23 cellular contexts compared by ENCODE assay signal in the genomic region with DNA sequence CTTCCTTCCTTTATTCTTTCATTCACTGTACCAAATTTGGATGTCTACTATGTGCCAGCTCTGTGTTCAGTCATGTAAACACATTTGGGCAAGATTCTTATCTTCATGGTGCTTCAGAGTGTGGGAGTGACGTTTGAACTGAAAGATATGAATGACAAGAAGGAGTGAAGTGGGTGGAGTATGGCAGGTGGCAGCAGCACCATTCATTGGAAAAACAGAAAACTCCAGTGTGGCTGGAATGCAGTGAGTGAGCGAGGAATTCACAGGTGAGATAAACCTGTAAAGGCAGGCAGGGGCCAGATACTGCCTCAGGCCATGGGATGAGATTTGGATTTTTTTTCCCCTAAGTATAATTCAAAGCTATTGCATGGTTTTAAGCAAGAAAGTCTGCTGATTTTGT.
A peak's percentile ranks its signal among the peaks of the same experiment; 100 is the strongest.
DNase-seq lines count a peak whose midpoint lies in the region; ATAC-seq and TF ChIP-seq lines count a peak whose summit lies in the region.
"Had no signal": no experiment of that assay in that cellular context is flagged by ENCODE, and none has a peak within 500 bp of the region (broad histone marks: within the 10 kb centered on the region; RNA-seq: fewer than 3 reads in every experiment).

No MANE protein-coding gene starts in this region.

- H3K9me3 Mint-ChIP-seq in GM23338 (no peaks in the 10 kb centered on the region), Calu3 (ENCODE audit: low read depth, unreplicated experiment) (no peaks in the 10 kb centered on the region)

- H3K4me1 ChIP-seq in GM23338 (ENCODE audit: insufficient read depth) (no peaks in the 10 kb centered on the region), foreskin keratinocyte (no peaks in the 10 kb centered on the region), trophoblast cell (ENCODE audit: control insufficient read depth in 1 of 2, insufficient read depth in 2 of 2, low read length in 2 of 2) (no peaks in the 10 kb centered on the region)
- H3K4me1 ChIP-seq: HAP-1 had no signal

- H3K36me3 Mint-ChIP-seq in GM23338 (ENCODE audit: low read depth) (no peaks in the 10 kb centered on the region), Calu3 (ENCODE audit: insufficient read depth, unreplicated experiment) (no peaks in the 10 kb centered on the region)
- H3K36me3 Mint-ChIP-seq: CD8-positive, alpha-beta memory T cell; IgD-negative memory B cell had no signal

- H2BK5ac ChIP-seq in trophoblast cell (ENCODE audit: low read depth, low read length, poor library complexity), result no peak overlapping the region

- 0 out of 2 replicates have a peak overlapping the region, but pooled peaks have one; percentile 16 for H2AFZ ChIP-seq in GM23338
- no peak overlapping the region for H2AFZ ChIP-seq in trophoblast cell (ENCODE audit: insufficient read depth, low read length, poor library complexity)
- H2AFZ ChIP-seq: GM23248 had no signal

- H3K14ac ChIP-seq in trophoblast cell (ENCODE audit: low read length), result no peak overlapping the region

- BruUV-seq in Calu3 (replicated peaks; lab: Mats Ljungman, UMichigan), result no TSS peak

- H4K20me1 ChIP-seq in GM23338 (replicated peaks; ENCODE audit: insufficient read depth), result no peaks in the 10 kb centered on the region

- H3K23ac ChIP-seq in trophoblast cell (ENCODE audit: low read length), result no peak overlapping the region

- H3K4me1 Mint-ChIP-seq in GM23338, result no peaks in the 10 kb centered on the region
- no peaks in the 10 kb centered on the region for H3K4me1 Mint-ChIP-seq in Calu3 (ENCODE audit: low read depth, unreplicated experiment)
- H3K4me1 Mint-ChIP-seq: B cell; CD8-positive, alpha-beta memory T cell; IgD-negative memory B cell had no signal

- H4K8ac ChIP-seq in trophoblast cell (ENCODE audit: low read depth, low read length), result no peak overlapping the region

- no peaks in the 10 kb centered on the region for H3K79me1 ChIP-seq in trophoblast cell (ENCODE audit: low read length)

- intact Hi-C loops in Calu3 (cut with micrococcal nuclease; ENCODE audit: unreplicated experiment), result no loop called here

- no peaks in the 10 kb centered on the region for H3F3A ChIP-seq in GM23338 (replicated peaks; ENCODE audit: low read depth)

- no peak overlapping the region for H3K18ac ChIP-seq in trophoblast cell (ENCODE audit: low read length)

- WGBS in trophoblast cell (ENCODE audit: extremely low coverage, insufficient coverage, insufficient read length), result no CpG with 5 or more reads among the region's 2 CpGs

- H3K27ac ChIP-seq in GM23338 (ENCODE audit: low read depth) (no peak overlapping the region), foreskin keratinocyte (no peak overlapping the region), trophoblast cell (ENCODE audit: low read depth, low read length) (no peak overlapping the region)
- H3K27ac ChIP-seq: C4-2B, GM23248, HL-60 had no signal

- CTCF ChIA-PET in Calu3 (lab: Charles Lee), result interaction anchor here (0.7 kb wide), 1 partner anchor 142 kb away, joined by 6 read pairs; no protein-coding TSS in a partner anchor

- no peak for TF ChIP-seq CTCF in GM23338 (conservative IDR thresholded peaks at IDR 0.05; ENCODE audit: low read depth in 2 of 2)
- no peak for TF ChIP-seq CTCF in LNCaP clone FGC (IDR thresholded peaks at IDR 0.05; ENCODE audit: control insufficient read depth, extremely low read depth, insufficient read depth)
- peak; percentile 1 for TF ChIP-seq CTCF in foreskin keratinocyte (conservative IDR thresholded peaks at IDR 0.05)
- no peak for TF ChIP-seq CTCF in Calu3 (IDR thresholded peaks at IDR 0.05; ENCODE audit: unreplicated experiment)

- DNase-seq in GM23338 (ENCODE audit: low spot score) (peak; percentile 19), LNCaP clone FGC (ENCODE audit: low read depth) (peak; percentile 48), foreskin keratinocyte (peak; percentile 38 to 71), trophoblast cell (peak; percentile 77 to 85), cerebellar nuclear complex (lab: John Stamatoyannopoulos, UW) (no peak), Calu3 (no peak), SHP77 treated with DMSO at 0.1 percent for 48 hours (lab: John Stamatoyannopoulos, UW) (no peak), AML-193 (lab: John Stamatoyannopoulos, UW) (no peak)
- DNase-seq: CD8-positive, alpha-beta memory T cell; DMS153; GM23248; NCI-H1092; NCI-H1417 treated with DMSO at 0.1 percent for 48 hours; NCI-H187; NCI-H2227 treated with DMSO at 0.1 percent for 48 hours; NCI-H526 treated with DMSO at 0.1 percent for 48 hours; RPMI8226; SHP77 had no signal

- H3K4me3 Mint-ChIP-seq in GM23338, result no peak overlapping the region
- H3K4me3 Mint-ChIP-seq in Calu3 (ENCODE audit: low read depth, unreplicated experiment), result no peak overlapping the region
- H3K4me3 Mint-ChIP-seq: B cell; CD8-positive, alpha-beta memory T cell; IgD-negative memory B cell had no signal

- H3K4me3 ChIP-seq in GM23338, result no peak overlapping the region
- H3K4me3 ChIP-seq in LNCaP clone FGC (ENCODE audit: low read depth, low read length), result no peak overlapping the region
- H3K4me3 ChIP-seq in trophoblast cell (ENCODE audit: low read depth, low read length), result no peak overlapping the region
- H3K4me3 ChIP-seq: GM23248, HAP-1 had no signal

- H3K9ac ChIP-seq in trophoblast cell (ENCODE audit: low read length), result no peak overlapping the region
- H3K9ac ChIP-seq: GM23248 had no signal

- no peak overlapping the region for H2AK5ac ChIP-seq in trophoblast cell (ENCODE audit: low read length)

- no peaks in the 10 kb centered on the region for H3K9me3 ChIP-seq in trophoblast cell (ENCODE audit: insufficient read depth, low read depth, low read length)
- H3K9me3 ChIP-seq: HAP-1 had no signal

- H3K9me2 ChIP-seq in GM23338 (ENCODE audit: insufficient read depth), result no peaks in the 10 kb centered on the region

- H3K27ac Mint-ChIP-seq in GM23338 (no peak overlapping the region), Calu3 (ENCODE audit: unreplicated experiment) (no peak overlapping the region)
- H3K27ac Mint-ChIP-seq: B cell; CD8-positive, alpha-beta memory T cell; IgD-negative memory B cell had no signal

- H3K27me3 Mint-ChIP-seq in GM23338 (ENCODE audit: insufficient read depth, low read depth, poor library complexity) (peaks cover 2% of the 10 kb centered on the region), Calu3 (ENCODE audit: unreplicated experiment) (peaks cover 25% of the 10 kb centered on the region)
- H3K27me3 Mint-ChIP-seq: B cell; CD8-positive, alpha-beta memory T cell; IgD-negative memory B cell had no signal

- H3K27me3 ChIP-seq in GM23338 (ENCODE audit: insufficient read depth) (no peaks in the 10 kb centered on the region), foreskin keratinocyte (no peaks in the 10 kb centered on the region), trophoblast cell (ENCODE audit: insufficient read depth, low read length) (no peaks in the 10 kb centered on the region)

- H4K91ac ChIP-seq in trophoblast cell (ENCODE audit: low read depth, low read length), result no peak overlapping the region

- H3K79me2 ChIP-seq in GM23338 (replicated peaks; ENCODE audit: insufficient read depth) (no peaks in the 10 kb centered on the region), trophoblast cell (ENCODE audit: control insufficient read depth, insufficient read depth, low read length, poor library complexity) (no peaks in the 10 kb centered on the region)

- H3K4ac ChIP-seq in trophoblast cell (ENCODE audit: low read depth, low read length), result no peak overlapping the region

- no peak overlapping the region for H4K12ac ChIP-seq in trophoblast cell (ENCODE audit: low read depth, low read length)

- no peak overlapping the region for H2BK120ac ChIP-seq in trophoblast cell (ENCODE audit: insufficient read depth, low read length, poor library complexity)

- ATAC-seq in GM23338 (no peak), foreskin keratinocyte (peak; percentile 77)

- H2BK12ac ChIP-seq in trophoblast cell (ENCODE audit: low read length), result no peak overlapping the region

- H3K4me2 ChIP-seq in GM23338, result no peak overlapping the region
- H3K4me2 ChIP-seq in trophoblast cell (ENCODE audit: low read length), result no peak overlapping the region

- H3K36me3 ChIP-seq in GM23338 (ENCODE audit: insufficient read depth) (no peaks in the 10 kb centered on the region), trophoblast cell (ENCODE audit: control insufficient read depth in 1 of 2, insufficient read depth in 2 of 2, low read length in 2 of 2) (no peaks in the 10 kb centered on the region)
- H3K36me3 ChIP-seq: HAP-1 had no signal

TF ChIP-seq in GM23338, 12 proteins besides CTCF, POLR2A, EP300 and RAD21:
- TF ChIP-seq, protein P1, sequence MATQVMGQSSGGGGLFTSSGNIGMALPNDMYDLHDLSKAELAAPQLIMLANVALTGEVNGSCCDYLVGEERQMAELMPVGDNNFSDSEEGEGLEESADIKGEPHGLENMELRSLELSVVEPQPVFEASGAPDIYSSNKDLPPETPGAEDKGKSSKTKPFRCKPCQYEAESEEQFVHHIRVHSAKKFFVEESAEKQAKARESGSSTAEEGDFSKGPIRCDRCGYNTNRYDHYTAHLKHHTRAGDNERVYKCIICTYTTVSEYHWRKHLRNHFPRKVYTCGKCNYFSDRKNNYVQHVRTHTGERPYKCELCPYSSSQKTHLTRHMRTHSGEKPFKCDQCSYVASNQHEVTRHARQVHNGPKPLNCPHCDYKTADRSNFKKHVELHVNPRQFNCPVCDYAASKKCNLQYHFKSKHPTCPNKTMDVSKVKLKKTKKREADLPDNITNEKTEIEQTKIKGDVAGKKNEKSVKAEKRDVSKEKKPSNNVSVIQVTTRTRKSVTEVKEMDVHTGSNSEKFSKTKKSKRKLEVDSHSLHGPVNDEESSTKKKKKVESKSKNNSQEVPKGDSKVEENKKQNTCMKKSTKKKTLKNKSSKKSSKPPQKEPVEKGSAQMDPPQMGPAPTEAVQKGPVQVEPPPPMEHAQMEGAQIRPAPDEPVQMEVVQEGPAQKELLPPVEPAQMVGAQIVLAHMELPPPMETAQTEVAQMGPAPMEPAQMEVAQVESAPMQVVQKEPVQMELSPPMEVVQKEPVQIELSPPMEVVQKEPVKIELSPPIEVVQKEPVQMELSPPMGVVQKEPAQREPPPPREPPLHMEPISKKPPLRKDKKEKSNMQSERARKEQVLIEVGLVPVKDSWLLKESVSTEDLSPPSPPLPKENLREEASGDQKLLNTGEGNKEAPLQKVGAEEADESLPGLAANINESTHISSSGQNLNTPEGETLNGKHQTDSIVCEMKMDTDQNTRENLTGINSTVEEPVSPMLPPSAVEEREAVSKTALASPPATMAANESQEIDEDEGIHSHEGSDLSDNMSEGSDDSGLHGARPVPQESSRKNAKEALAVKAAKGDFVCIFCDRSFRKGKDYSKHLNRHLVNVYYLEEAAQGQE (IDR thresholded peaks at IDR 0.05; ENCODE audit: unreplicated experiment), result no peak
- TF ChIP-seq EZH2 (IDR thresholded peaks at IDR 0.05; ENCODE audit: low read depth, unreplicated experiment), result no peak

Comparison
In these comparisons a context has a peak if more than half of its experiments do, and no peak if none do; other contexts are left out.
1. DNase-seq: peak in GM23338 (single experiment), LNCaP clone FGC (single experiment), foreskin keratinocyte (2 of 2) and trophoblast cell (2 of 2); none in cerebellar nuclear complex (0 of 2), Calu3 (single experiment), SHP77 treated with DMSO at 0.1 percent for 48 hours (single experiment) and AML-193 (0 of 2).